Comparison of ENCODE assay signal across 17 cellular contexts in the genomic region with DNA sequence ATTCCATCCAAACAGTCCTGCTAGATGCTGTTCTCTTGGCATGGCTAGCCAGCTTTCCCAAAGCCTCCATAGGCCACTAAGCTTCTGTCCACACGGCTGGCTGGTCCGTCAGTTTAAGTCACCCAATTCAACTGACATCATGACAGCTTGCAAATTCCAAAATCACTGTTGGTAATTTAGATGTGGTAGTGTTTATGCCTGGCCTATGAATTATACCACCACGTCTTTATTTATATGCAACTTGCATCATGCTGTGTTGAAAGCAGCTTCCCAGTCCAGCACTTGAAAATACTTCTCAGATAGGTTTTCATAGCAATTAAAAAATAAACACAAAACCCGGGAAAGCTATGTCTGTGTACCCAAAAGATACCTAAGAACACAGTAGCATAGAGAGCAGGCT.
"Had no signal": no experiment of that assay in that cellular context is flagged by ENCODE, and none has a peak within 500 bp of the region (broad histone marks: within the 10 kb centered on the region; RNA-seq: fewer than 3 reads in every experiment).

No MANE protein-coding gene starts in this region.

- H3K36me3 ChIP-seq: breast epithelium, gastrocnemius medialis, ovary, vagina had no signal

- DNase-seq: activated CD4-positive, alpha-beta T cell treated with anti-CD3 and anti-CD28 coated beads, Interleukin-2, amount 10 ng/mL, durations not matched to agents 24 days and 14 days; activated CD4-positive, CD25-positive, alpha-beta regulatory T cell; activated naive CD4-positive, alpha-beta T cell; activated T-cell treated with anti-CD3 and anti-CD28 coated beads for 4 hours; anterior cingulate cortex; dermis blood vessel endothelial cell; gastrocnemius medialis; heart right ventricle; left colon; lower lobe of right lung; midbrain; ovary; stomach had no signal

- H3K9me3 ChIP-seq: breast epithelium, gastrocnemius medialis, heart right ventricle, lower lobe of right lung, ovary, stomach, vagina had no signal

- H3K27ac ChIP-seq: breast epithelium, epithelial cell of prostate, gastrocnemius medialis had no signal

- ATAC-seq: gastrocnemius medialis, heart right ventricle, left colon, lower lobe of right lung, sciatic nerve had no signal

- H3K4me1 ChIP-seq: breast epithelium had no signal

- H3K27me3 ChIP-seq: breast epithelium, ovary, vagina had no signal

- H3K9me3 Mint-ChIP-seq: activated CD4-positive, alpha-beta T cell treated with anti-CD3 and anti-CD28 coated beads, Interleukin-2, amount 10 ng/mL, durations not matched to agents 24 days and 14 days had no signal

- H3K4me3 ChIP-seq: breast epithelium, gastrocnemius medialis, heart right ventricle, lower lobe of right lung, ovary, stomach, vagina had no signal
